ENCODE assay signal across 26 cellular contexts in genomic region chr3:165463546-165463945, GRCh38.
"Had no signal": no experiment of that assay in that cellular context is flagged by ENCODE, and none has a peak within 500 bp of the region (broad histone marks: within the 10 kb centered on the region; RNA-seq: fewer than 3 reads in every experiment).

No MANE protein-coding gene starts in this region.

- ATAC-seq: activated T-helper 17 cell treated with anti-CD3 and anti-CD28 coated beads, Interleukin-2, amount 50 U/mL, for 72 hours; effector memory CD8-positive, alpha-beta T cell; left ventricle myocardium superior; natural killer cell; pancreas; right cardiac atrium; T-cell; upper lobe of right lung had no signal

- FAIRE-seq: colon, endothelial cell of umbilical vein, pancreas, TTC549 had no signal

- H3K27me3 ChIP-seq: adrenal gland, breast epithelium, dorsolateral prefrontal cortex, pancreas, thyroid gland, upper lobe of right lung had no signal

- H3K4me1 ChIP-seq: breast epithelium, pancreas, thyroid gland, upper lobe of right lung had no signal

- H3K27ac ChIP-seq: adrenal gland, breast epithelium, dorsolateral prefrontal cortex, pancreas, skin epidermis, thyroid gland, upper lobe of right lung had no signal

- DNase-seq: activated CD4-positive, alpha-beta T cell treated with anti-CD3 and anti-CD28 coated beads for 1 hour; activated CD4-positive, alpha-beta T cell treated with anti-CD3 and anti-CD28 coated beads, Interleukin-2, amount 50 U/mL, for 1 hour; activated CD8-positive, alpha-beta memory T cell treated with anti-CD3 and anti-CD28 coated beads, Interleukin-2, amount 50 U/mL, for 4 hours; activated naive CD4-positive, alpha-beta T cell; activated T-cell treated with anti-CD3 and anti-CD28 coated beads, Interleukin-2, amount 50 U/mL, for 24 hours; adrenal gland; dorsolateral prefrontal cortex; effector memory CD8-positive, alpha-beta T cell; head of caudate nucleus; hypothalamus; left ventricle myocardium superior; midbrain; natural killer cell; pancreas; right cardiac atrium; stimulated activated CD4-positive, alpha-beta T cell treated with anti-CD3 and anti-CD28 coated beads, Interleukin-1b, Interleukin-23, amount 100 ng/mL, for 48 hours; substantia nigra; T-cell; thyroid gland; upper lobe of right lung had no signal

- H3K4me3 ChIP-seq: adrenal gland, breast epithelium, dorsolateral prefrontal cortex, pancreas, skin epidermis, thyroid gland, upper lobe of right lung had no signal

- H3K9me3 ChIP-seq: breast epithelium, pancreas, thyroid gland, upper lobe of right lung had no signal

- H3K36me3 ChIP-seq: adrenal gland, breast epithelium, pancreas, thyroid gland, upper lobe of right lung had no signal
